In genomic region chr21:38622827-38623209, GRCh38 we compare ENCODE assay signal across 19 cellular contexts.
A peak's percentile ranks its signal among the peaks of the same experiment; 100 is the strongest.
DNase-seq lines count a peak whose midpoint lies in the region; ATAC-seq, FAIRE-seq and TF ChIP-seq lines count a peak whose summit lies in the region.
"Had no signal": no experiment of that assay in that cellular context is flagged by ENCODE, and none has a peak within 500 bp of the region (broad histone marks: within the 10 kb centered on the region; RNA-seq: fewer than 3 reads in every experiment).

No MANE protein-coding gene starts in this region.

- no peaks in the 10 kb centered on the region for H3K79me1 ChIP-seq in neuronal stem cell (ENCODE audit: low read depth, low read length)

- H4K20me1 ChIP-seq in GM12878 (ENCODE audit: control insufficient read depth, insufficient read depth): no peaks in the 10 kb centered on the region

- H2BK12ac ChIP-seq in neuronal stem cell (ENCODE audit: low read length): no peak overlapping the region

- H3K36me3 ChIP-seq in HEK293 (ENCODE audit: control insufficient read depth in 2 of 2, insufficient read depth in 1 of 2, low read length in 2 of 2): no peaks in the 10 kb centered on the region
- H3K36me3 ChIP-seq in GM12878 (ENCODE audit: control insufficient read depth in 2 of 2, insufficient read depth in 2 of 2, low read length in 1 of 2): no peaks in the 10 kb centered on the region
- peaks cover 0 to 2% of the 10 kb centered on the region in 2 donors for H3K36me3 ChIP-seq in neuronal stem cell (replicated peaks in 1 of 2; ENCODE audit: control insufficient read depth in 2 of 2, insufficient read depth in 2 of 2, low read length in 2 of 2)
- no peaks in the 10 kb centered on the region for H3K36me3 ChIP-seq in SJCRH30
- H3K36me3 ChIP-seq: BE2C had no signal

- TF ChIP-seq EP300 in GM12878 (IDR thresholded peaks at IDR 0.05; ENCODE audit: borderline replicate concordance in 1 of 2, control insufficient read depth in 1 of 2, low read depth in 2 of 2, low read length in 2 of 2): no peak

- BruUV-seq in GM12878 (replicated peaks; lab: Mats Ljungman, UMichigan): no TSS peak

- H3K4ac ChIP-seq in neuronal stem cell (ENCODE audit: low read length): no peak overlapping the region

- H4K91ac ChIP-seq in neuronal stem cell (ENCODE audit: low read depth, low read length, poor library complexity): no peak overlapping the region

- no peak overlapping the region for H2BK15ac ChIP-seq in neuronal stem cell (ENCODE audit: low read length)

- POLR2A ChIA-PET in HEK293 (lab: Yijun Ruan, JAX): no interaction called here
- POLR2A ChIA-PET in GM12878 (lab: Charles Lee): no interaction called here

- no peak for ATAC-seq in GM12878
- no peak for ATAC-seq in Right ventricle myocardium superior (ENCODE audit: poor library complexity)
- ATAC-seq: GM23338 had no signal

- SMC1A ChIA-PET in GM12878 (lab: Charles Lee; ENCODE audit: uncharacterized antibody, unreplicated experiment): interaction anchor here (0.6 kb wide), 1 partner anchor 406 kb away, joined by 3 read pairs; no protein-coding TSS in a partner anchor

- TF ChIP-seq POLR2A in GM12878 (IDR thresholded peaks at IDR 0.05; ENCODE audit: low read depth, low read length): no peak

- no peak overlapping the region for H4K8ac ChIP-seq in neuronal stem cell (ENCODE audit: low read depth, low read length)

- no peak overlapping the region for H3K23ac ChIP-seq in neuronal stem cell (ENCODE audit: low read depth, low read length, poor library complexity)

- no peak for TF ChIP-seq CTCF in HEK293 (tag by site-specific recombination; IDR thresholded peaks at IDR 0.05)
- TF ChIP-seq CTCF in GM12878 (IDR thresholded peaks at IDR 0.05 in 2 of 3, conservative IDR thresholded peaks at IDR 0.05 in 1 of 3; ENCODE audit: control insufficient read depth in 2 of 3, extremely low read depth in 1 of 3, insufficient read depth in 1 of 3, low read depth in 3 of 3, low read length in 3 of 3): no peak

- FAIRE-seq in GM12878 (lab: Jason Lieb, UNC): no peak
- FAIRE-seq: A204.1, G401.6 had no signal

- no peak overlapping the region for H3K27ac ChIP-seq in HEK293 (ENCODE audit: extremely low read depth, low read depth, low read length)
- no peak overlapping the region for H3K27ac ChIP-seq in GM12878 (ENCODE audit: control insufficient read depth, insufficient read depth)
- no peak overlapping the region for H3K27ac ChIP-seq in neuronal stem cell (replicated peaks; ENCODE audit: low read length)
- no peak overlapping the region for H3K27ac ChIP-seq in SJCRH30
- H3K27ac ChIP-seq: HL-60 had no signal

- no peak overlapping the region for H3K4me3 ChIP-seq in HEK293 (ENCODE audit: low read depth, low read length)
- H3K4me3 ChIP-seq in GM12878: no peak overlapping the region
- H3K4me3 ChIP-seq in neuronal stem cell (ENCODE audit: low read length in 2 of 2): peak overlapping the region in 1 of 2 donors; percentile 33
- no peak overlapping the region for H3K4me3 ChIP-seq in SJCRH30
- H3K4me3 ChIP-seq: GM23338 had no signal

- RAD21 ChIA-PET in GM12878 (lab: Charles Lee; ENCODE audit: unreplicated experiment): no interaction called here

- no peak overlapping the region for H2BK5ac ChIP-seq in neuronal stem cell (ENCODE audit: low read length)

- H2AFZ ChIP-seq in GM12878 (ENCODE audit: control insufficient read depth, low read depth, low read length): no peak overlapping the region
- H2AFZ ChIP-seq in neuronal stem cell (ENCODE audit: low read length): no peak overlapping the region
- H2AFZ ChIP-seq: GM23338 had no signal

- H2AK5ac ChIP-seq in neuronal stem cell (ENCODE audit: low read depth, low read length): no peak overlapping the region

- CTCF ChIA-PET in HEK293 (lab: Yijun Ruan, JAX): no interaction called here
- CTCF ChIA-PET in GM12878 (lab: Yijun Ruan, JAX): no interaction called here

- no peaks in the 10 kb centered on the region for H3K4me1 ChIP-seq in HEK293 (ENCODE audit: control insufficient read depth, insufficient read depth, low read length)
- no peaks in the 10 kb centered on the region for H3K4me1 ChIP-seq in GM12878 (ENCODE audit: control insufficient read depth, insufficient read depth, low read length)
- peaks cover 0 to 1% of the 10 kb centered on the region in 2 donors for H3K4me1 ChIP-seq in neuronal stem cell (ENCODE audit: control insufficient read depth in 2 of 2, insufficient read depth in 1 of 2, low read depth in 1 of 2, low read length in 2 of 2)
- H3K4me1 ChIP-seq in SJCRH30: no peaks in the 10 kb centered on the region
- H3K4me1 ChIP-seq: BE2C had no signal

- no peaks in the 10 kb centered on the region for H3K79me2 ChIP-seq in GM12878 (ENCODE audit: control insufficient read depth, insufficient read depth, low read length)

- no peak overlapping the region for H3K18ac ChIP-seq in neuronal stem cell (ENCODE audit: low read length)

- in situ Hi-C loops in GM12878 (cut with MboI): no loop called here

- H3K14ac ChIP-seq in neuronal stem cell (ENCODE audit: low read length): peak overlapping the region; percentile 97

- H3K9me3 ChIP-seq in HEK293 (ENCODE audit: control insufficient read depth, insufficient read depth, low read depth, low read length): no peaks in the 10 kb centered on the region
- no peaks in the 10 kb centered on the region for H3K9me3 ChIP-seq in GM12878 (replicated peaks; ENCODE audit: control insufficient read depth, insufficient read depth, low read length)
- H3K9me3 ChIP-seq in neuronal stem cell (replicated peaks in 1 of 2; ENCODE audit: control insufficient read depth in 2 of 2, insufficient read depth in 1 of 2, low read depth in 1 of 2, low read length in 2 of 2): peaks cover 0 to 6% of the 10 kb centered on the region in 2 donors
- no peaks in the 10 kb centered on the region for H3K9me3 ChIP-seq in SJCRH30 (replicated peaks)
- H3K9me3 ChIP-seq: BE2C had no signal

- H3K4me2 ChIP-seq in GM12878 (ENCODE audit: control insufficient read depth, insufficient read depth): no peak overlapping the region
- H3K4me2 ChIP-seq in neuronal stem cell (ENCODE audit: insufficient read depth, low read length, poor library complexity, severe bottlenecking): no peak overlapping the region
- H3K4me2 ChIP-seq: GM23338 had no signal

- H3K27me3 ChIP-seq in GM12878 (replicated peaks in 1 of 2; ENCODE audit: control insufficient read depth in 2 of 2, insufficient read depth in 2 of 2, low read length in 1 of 2) (no peaks in the 10 kb centered on the region; a peak in 1 of 4 replicates), neuronal stem cell (ENCODE audit: control insufficient read depth in 3 of 3, insufficient read depth in 3 of 3, low read depth in 1 of 3, low read length in 3 of 3) (no peaks in the 10 kb centered on the region), SJCRH30 (no peaks in the 10 kb centered on the region; the same call in 1 of the 2 replicates)
- H3K27me3 ChIP-seq: BE2C had no signal

- H3K9ac ChIP-seq in GM12878 (ENCODE audit: control insufficient read depth, insufficient read depth, low read length) (no peak overlapping the region), neuronal stem cell (ENCODE audit: low read depth, low read length, poor library complexity) (peak overlapping the region; percentile 37)

- DNase-seq in GM12878 (ENCODE audit: low read depth, low spot score): no peak
- DNase-seq in neuronal stem cell (ENCODE audit: low spot score): no peak
- no peak for DNase-seq in NCI-H1417 (lab: John Stamatoyannopoulos, UW)
- no peak for DNase-seq in Right ventricle myocardium superior
- DNase-seq in epidermal melanocyte (ENCODE audit: insufficient read length, low spot score): no peak
- no peak for DNase-seq in SJCRH30
- DNase-seq: ACHN; BE2C; C1 segment of cervical spinal cord; CD4-positive, CD25-positive, alpha-beta regulatory T cell; CD8-positive, alpha-beta memory T cell; COR-L47; H7; KBM-7 had no signal

- 50% methylated on average over 2 of the region's 2 CpGs for WGBS in GM12878 (ENCODE audit: insufficient coverage, insufficient replicate concordance, low lambda C conversion rate, missing lambda C conversion rate)
- WGBS in neuronal stem cell (ENCODE audit: extremely low coverage in 2 of 2, insufficient read length in 2 of 2, insufficient replicate concordance in 1 of 2), 2 donors: 100% methylated on average over 1 of the region's 2 CpGs; no CpG with 5 or more reads in 1 of the 2 donors

- intact Hi-C loops in GM12878 (cut with micrococcal nuclease; ENCODE audit: unreplicated experiment): no loop called here
- intact Hi-C loops in Right ventricle myocardium superior (cut with DNase I): no loop called here

- no peak overlapping the region for H2BK120ac ChIP-seq in neuronal stem cell (ENCODE audit: low read depth, low read length)

- no peak for TF ChIP-seq RAD21 in GM12878 (IDR thresholded peaks at IDR 0.05; ENCODE audit: insufficient read depth, low read depth, low read length)

TF ChIP-seq in HEK293, 187 proteins besides CTCF, POLR2A, EP300 and RAD21 (continues in another document):
- no peak for TF ChIP-seq REPIN1 (tag by site-specific recombination; IDR thresholded peaks at IDR 0.05; ENCODE audit: low read depth)
- TF ChIP-seq ZNF18 (tag by site-specific recombination; IDR thresholded peaks at IDR 0.05): peak; percentile 9

TF ChIP-seq in GM12878, 131 proteins besides CTCF, POLR2A, EP300 and RAD21:
- no peak for TF ChIP-seq ZBED1 (IDR thresholded peaks at IDR 0.05; ENCODE audit: borderline replicate concordance)
- TF ChIP-seq BCL3 (IDR thresholded peaks at IDR 0.05; ENCODE audit: borderline replicate concordance, insufficient read depth, low read depth, low read length, poor library complexity, severe bottlenecking): peak; percentile 19
